22 cellular contexts compared by ENCODE assay signal in the genomic region with DNA sequence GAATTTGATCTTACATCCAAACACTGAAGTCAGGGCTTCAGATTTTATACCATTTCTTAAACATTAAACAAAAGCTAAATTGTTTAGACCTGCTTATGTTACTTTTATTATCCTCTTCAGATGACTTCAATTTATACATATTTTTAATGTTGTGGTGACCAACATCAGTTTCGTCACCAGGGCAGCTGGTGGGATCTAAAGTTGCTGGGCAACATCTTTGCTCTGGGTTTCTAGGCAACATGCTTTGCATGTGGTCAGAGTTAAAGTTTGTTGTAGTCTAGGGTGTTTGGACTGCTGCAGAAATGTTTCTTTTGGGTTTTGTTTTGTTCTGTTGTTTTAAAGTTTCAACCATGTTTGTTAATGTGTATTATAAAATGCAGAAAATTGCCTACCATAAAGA. TPM values are rescaled to one million over a fixed set of nuclear protein-coding genes. Genes with fewer than 3 reads are reported as not detected.
"Had no signal": no experiment of that assay in that cellular context is flagged by ENCODE, and none has a peak within 500 bp of the region (broad histone marks: within the 10 kb centered on the region; RNA-seq: fewer than 3 reads in every experiment).

No MANE protein-coding gene starts in this region.

- H3K4me1 ChIP-seq: lower lobe of right lung, spleen had no signal

- H3K4me3 ChIP-seq: lower lobe of right lung, spleen had no signal

- H3K4me1 Mint-ChIP-seq: activated B cell treated with CpG ODN at 0.5 μM for 24 hours; activated CD4-positive, alpha-beta T cell treated with anti-CD3 and anti-CD28 coated beads for 36 hours; immature natural killer cell; naive thymus-derived CD8-positive, alpha-beta T cell had no signal

- H3K4me3 Mint-ChIP-seq: activated B cell treated with CpG ODN at 0.5 μM for 24 hours; activated CD4-positive, alpha-beta T cell treated with anti-CD3 and anti-CD28 coated beads for 36 hours; activated naive CD8-positive, alpha-beta T cell; activated T-cell treated with anti-CD3 and anti-CD28 coated beads, Interleukin-2, amount 50 U/mL, for 4 hours; immature natural killer cell; naive thymus-derived CD8-positive, alpha-beta T cell; T-helper 1 cell treated with Interleukin-12 subunit alpha and Interleukin-12 subunit beta and Interleukin-4 antibody, amounts not matched to agents 30 μg/mL and 1 μg/mL, for 36 hours had no signal

- H3K27me3 Mint-ChIP-seq: activated B cell treated with CpG ODN at 0.5 μM for 24 hours; activated CD4-positive, alpha-beta T cell treated with anti-CD3 and anti-CD28 coated beads for 36 hours; activated naive CD8-positive, alpha-beta T cell had no signal

- H3K27me3 ChIP-seq: spleen had no signal

- DNase-seq: activated B cell treated with CpG ODN at 0.5 μM for 24 hours; activated CD4-positive, alpha-beta T cell treated with anti-CD3 and anti-CD28 coated beads for 36 hours; activated CD4-positive, alpha-beta T cell treated with anti-CD3 and anti-CD28 coated beads, Interleukin-2, amount 50 U/mL, for 4 hours; activated CD8-positive, alpha-beta memory T cell treated with anti-CD3 and anti-CD28 coated beads for 24 hours; activated CD8-positive, alpha-beta memory T cell treated with anti-CD3 and anti-CD28 coated beads, Interleukin-2, amount 50 U/mL, for 4 hours; activated naive CD4-positive, alpha-beta T cell; activated T-cell treated with anti-CD3 and anti-CD28 coated beads, Interleukin-2, amount 50 U/mL, for 4 hours; amniotic stem cell; cerebellar nuclear complex; effector CD4-positive, alpha-beta T cell; immature natural killer cell; lower lobe of right lung; mesendoderm; naive thymus-derived CD8-positive, alpha-beta T cell; retina; spleen; stimulated activated CD4-positive, alpha-beta T cell treated with anti-CD3 and anti-CD28 coated beads, Interleukin-4, amount 100 ng/mL, for 24 hours; stimulated activated naive CD4-positive, alpha-beta T cell treated with Interleukin-2 at 50 U/mL for 16 hours had no signal

- H3K27ac ChIP-seq: lower lobe of right lung, spleen had no signal

- H3K36me3 Mint-ChIP-seq: activated naive CD8-positive, alpha-beta T cell; immature natural killer cell had no signal

- H3K36me3 ChIP-seq: lower lobe of right lung, spleen had no signal

- ATAC-seq: activated CD4-positive, alpha-beta T cell treated with anti-CD3 and anti-CD28 coated beads for 36 hours; activated T-cell treated with anti-CD3 and anti-CD28 coated beads, Interleukin-2, amount 50 U/mL, for 4 hours; left lobe of liver; lower lobe of right lung; naive thymus-derived CD8-positive, alpha-beta T cell had no signal

- H3K9me3 ChIP-seq: lower lobe of right lung had no signal

- H3K9me3 Mint-ChIP-seq: activated T-helper 2 cell treated with anti-CD3 and anti-CD28 coated beads, Interferon-gamma antibody, Interleukin-2, Interleukin-4, amounts not matched to agents 10 μg/mL and 5 μg/mL and 100 μg/mL, durations not matched to agents 14 hours and 24 hours and 36 hours; T-helper 1 cell treated with Interleukin-12 subunit alpha and Interleukin-12 subunit beta and Interleukin-4 antibody, amounts not matched to agents 30 μg/mL and 1 μg/mL, for 36 hours had no signal

- H3K27ac Mint-ChIP-seq: activated B cell treated with CpG ODN at 0.5 μM for 24 hours; activated CD4-positive, alpha-beta T cell treated with anti-CD3 and anti-CD28 coated beads for 36 hours; activated naive CD8-positive, alpha-beta T cell; activated T-helper 2 cell treated with anti-CD3 and anti-CD28 coated beads, Interferon-gamma antibody, Interleukin-2, Interleukin-4, amounts not matched to agents 10 μg/mL and 5 μg/mL and 100 μg/mL, durations not matched to agents 14 hours and 24 hours and 36 hours; immature natural killer cell; naive thymus-derived CD8-positive, alpha-beta T cell; T-helper 1 cell treated with Interleukin-12 subunit alpha and Interleukin-12 subunit beta and Interleukin-4 antibody, amounts not matched to agents 30 μg/mL and 1 μg/mL, for 36 hours had no signal

RNA-seq across cellular contexts. Expression of gene VGLL3, which starts 34.7 kb away (rescaled TPM):
- total RNA-seq: activated B cell treated with CpG ODN at 0.5 μM for 24 hours; activated CD4-positive, alpha-beta T cell treated with anti-CD3 and anti-CD28 coated beads for 36 hours; activated T-helper 2 cell treated with anti-CD3 and anti-CD28 coated beads, Interferon-gamma antibody, Interleukin-2, Interleukin-4, amounts not matched to agents 10 μg/mL and 5 μg/mL and 100 μg/mL, durations not matched to agents 14 hours and 24 hours and 36 hours; naive thymus-derived CD8-positive, alpha-beta T cell had no signal
